ENCODE assay signal across 8 cellular contexts in the genomic region with DNA sequence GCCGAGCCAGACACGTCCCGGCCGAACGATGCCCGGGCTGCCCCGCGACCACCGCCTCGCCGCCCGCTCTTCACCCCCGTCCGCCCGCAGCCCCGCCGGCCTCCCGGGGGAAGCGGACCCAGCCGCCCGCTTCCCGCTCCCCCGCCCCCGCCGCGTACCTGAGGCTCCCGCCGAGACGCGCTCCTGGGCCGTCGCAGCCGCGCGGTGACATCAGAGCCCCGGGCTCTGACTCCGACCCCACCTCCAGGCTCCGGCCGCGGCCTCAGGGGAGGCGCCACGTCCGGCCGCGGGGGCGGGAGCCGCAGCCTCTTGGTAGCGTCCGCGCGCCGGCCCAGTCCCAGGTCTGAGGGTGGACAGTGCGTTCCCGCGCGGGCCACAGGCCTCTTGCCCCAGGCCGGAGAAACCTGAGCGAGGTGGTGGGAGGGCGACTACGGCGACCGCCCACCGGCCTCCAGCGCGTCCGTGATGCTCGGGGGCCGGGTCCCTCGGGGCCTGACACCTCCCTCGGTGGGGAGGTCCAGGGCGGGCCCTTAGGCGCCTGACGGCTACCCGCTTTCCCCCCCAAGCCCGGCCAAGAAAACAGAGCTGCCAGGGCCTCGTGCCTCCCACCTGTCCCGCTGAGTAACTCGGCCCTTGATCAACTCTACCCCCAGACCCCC. TPM values are rescaled to one million over a fixed set of nuclear protein-coding genes. Genes with fewer than 3 reads are reported as not detected.
DNase-seq lines count a peak whose midpoint lies in the region; ATAC-seq and TF ChIP-seq lines count a peak whose summit lies in the region.

TSS of gene SHROOM1 (minus strand) at position 212 of the 659 bp plus-strand sequence. CDS start 4,507 bp downstream, outside the sequence.

- H3K36me3 Mint-ChIP-seq in Calu3 (ENCODE audit: insufficient read depth, unreplicated experiment) = peaks cover 35% of the 10 kb centered on the region

- peak within 1 kb of the TSS; percentile 92 for H3K27ac ChIP-seq in substantia nigra (ENCODE audit: low read depth, low read length, poor library complexity, severe bottlenecking)

- peak within 1 kb of the TSS; percentile 95 for H3K4me3 Mint-ChIP-seq in Calu3 (ENCODE audit: low read depth, unreplicated experiment)

- H3K27me3 Mint-ChIP-seq in Calu3 (ENCODE audit: unreplicated experiment) = no peaks in the 10 kb centered on the region

- peak within 1 kb of the TSS; percentile 79 for H3K27ac Mint-ChIP-seq in Calu3 (ENCODE audit: unreplicated experiment)

- peak; percentile 83 for DNase-seq in Calu3
- peak; percentile 77 for DNase-seq in cerebellum (ENCODE audit: low spot score)
- peak; percentile 82 to 84 for DNase-seq in left colon
- peak in 21 of 49 donors; percentile 22 to 84 (median 50) for DNase-seq in substantia nigra (lab: John Stamatoyannopoulos, UW)
- no peak for DNase-seq in DMS114 treated with DMSO at 0.1 percent for 48 hours (lab: John Stamatoyannopoulos, UW; ENCODE audit: unreplicated experiment)

- no TSS peak for BruUV-seq in Calu3 (replicated peaks; lab: Mats Ljungman, UMichigan)

- ATAC-seq in GM19035 (IDR thresholded peaks at IDR 0.05; ENCODE audit: unreplicated experiment) (peak; percentile 77), HG03097 (IDR thresholded peaks at IDR 0.05; ENCODE audit: low FRiP score, unreplicated experiment) (peak; percentile 44), left colon (peak; percentile 74)

- TF ChIP-seq CTCF in Calu3 (IDR thresholded peaks at IDR 0.05; ENCODE audit: unreplicated experiment) = no peak

- no peaks in the 10 kb centered on the region for H3K9me3 Mint-ChIP-seq in Calu3 (ENCODE audit: low read depth, unreplicated experiment)

- peaks cover 19% of the 10 kb centered on the region for H3K4me1 Mint-ChIP-seq in Calu3 (ENCODE audit: low read depth, unreplicated experiment)

- intact Hi-C loops in Calu3 (cut with micrococcal nuclease; ENCODE audit: unreplicated experiment) (no loop called here), left colon (cut with DNase I, micrococcal nuclease) (no loop called here)

- CTCF ChIA-PET in Calu3 (lab: Charles Lee) = interaction anchor here (1.1 to 3.2 kb wide), 2 partner anchors 33 to 53 kb away, joined by 4 to 23 read pairs; no protein-coding TSS in a partner anchor

TF ChIP-seq in PFSK-1, 5 proteins besides CTCF, POLR2A, EP300 and RAD21:
- peak; percentile 21 for TF ChIP-seq FOXP2 (optimal IDR thresholded peaks at IDR 0.05; ENCODE audit: borderline replicate concordance, extremely low read depth, extremely low read length, insufficient read depth)
- TF ChIP-seq, protein P1, sequence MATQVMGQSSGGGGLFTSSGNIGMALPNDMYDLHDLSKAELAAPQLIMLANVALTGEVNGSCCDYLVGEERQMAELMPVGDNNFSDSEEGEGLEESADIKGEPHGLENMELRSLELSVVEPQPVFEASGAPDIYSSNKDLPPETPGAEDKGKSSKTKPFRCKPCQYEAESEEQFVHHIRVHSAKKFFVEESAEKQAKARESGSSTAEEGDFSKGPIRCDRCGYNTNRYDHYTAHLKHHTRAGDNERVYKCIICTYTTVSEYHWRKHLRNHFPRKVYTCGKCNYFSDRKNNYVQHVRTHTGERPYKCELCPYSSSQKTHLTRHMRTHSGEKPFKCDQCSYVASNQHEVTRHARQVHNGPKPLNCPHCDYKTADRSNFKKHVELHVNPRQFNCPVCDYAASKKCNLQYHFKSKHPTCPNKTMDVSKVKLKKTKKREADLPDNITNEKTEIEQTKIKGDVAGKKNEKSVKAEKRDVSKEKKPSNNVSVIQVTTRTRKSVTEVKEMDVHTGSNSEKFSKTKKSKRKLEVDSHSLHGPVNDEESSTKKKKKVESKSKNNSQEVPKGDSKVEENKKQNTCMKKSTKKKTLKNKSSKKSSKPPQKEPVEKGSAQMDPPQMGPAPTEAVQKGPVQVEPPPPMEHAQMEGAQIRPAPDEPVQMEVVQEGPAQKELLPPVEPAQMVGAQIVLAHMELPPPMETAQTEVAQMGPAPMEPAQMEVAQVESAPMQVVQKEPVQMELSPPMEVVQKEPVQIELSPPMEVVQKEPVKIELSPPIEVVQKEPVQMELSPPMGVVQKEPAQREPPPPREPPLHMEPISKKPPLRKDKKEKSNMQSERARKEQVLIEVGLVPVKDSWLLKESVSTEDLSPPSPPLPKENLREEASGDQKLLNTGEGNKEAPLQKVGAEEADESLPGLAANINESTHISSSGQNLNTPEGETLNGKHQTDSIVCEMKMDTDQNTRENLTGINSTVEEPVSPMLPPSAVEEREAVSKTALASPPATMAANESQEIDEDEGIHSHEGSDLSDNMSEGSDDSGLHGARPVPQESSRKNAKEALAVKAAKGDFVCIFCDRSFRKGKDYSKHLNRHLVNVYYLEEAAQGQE (IDR thresholded peaks at IDR 0.05; ENCODE audit: insufficient read depth in 1 of 2, low read depth in 2 of 2, low read length in 2 of 2) = no peak

RNA-seq across cellular contexts. Expression of gene SHROOM1, which starts in this region (rescaled TPM):
- total RNA-seq in Calu3 (2022) (24.5 and 27.0 TPM in 2 replicates), cerebellum (2.4 TPM), left colon (10 to 100 TPM; 49.4 to 53.4 TPM)
- polyA plus RNA-seq in PFSK-1 (2012; ENCODE audit: insufficient read length, low read depth) = 15.4 TPM
